Comparison of ENCODE assay signal across 19 cellular contexts in the genomic region with DNA sequence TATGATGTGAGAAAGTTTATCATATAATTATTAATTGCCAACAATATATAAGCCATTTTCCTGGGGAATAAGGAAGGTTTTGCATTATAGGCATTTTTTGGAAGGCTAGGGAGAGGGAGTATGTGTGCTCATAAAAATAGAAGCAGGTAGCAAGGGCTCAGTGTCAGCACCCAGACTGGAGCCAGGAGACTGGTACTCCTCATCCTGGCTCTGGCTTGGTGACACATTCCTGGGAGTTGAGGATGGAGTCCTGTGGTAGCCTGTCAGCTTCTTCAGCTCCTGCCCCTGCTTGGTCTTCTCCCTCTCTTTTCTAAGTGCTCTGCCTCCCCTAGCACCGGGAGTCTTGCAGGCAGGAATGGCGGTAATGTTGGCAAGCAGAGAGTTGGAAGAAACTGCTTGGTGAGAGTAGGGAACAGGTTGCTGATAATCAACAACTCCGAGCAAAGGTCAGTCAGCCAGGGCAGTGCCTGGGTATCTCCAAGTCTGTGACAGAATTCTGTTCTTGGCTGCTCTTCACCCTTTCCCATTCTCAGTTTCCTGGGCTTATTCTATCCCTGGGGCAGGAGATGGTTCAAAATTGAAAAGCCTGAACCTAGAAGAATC. TPM values are rescaled to one million over a fixed set of nuclear protein-coding genes. Genes with fewer than 3 reads are reported as not detected.
DNase-seq lines count a peak whose midpoint lies in the region; ATAC-seq and TF ChIP-seq lines count a peak whose summit lies in the region.
"Had no signal": no experiment of that assay in that cellular context is flagged by ENCODE, and none has a peak within 500 bp of the region (broad histone marks: within the 10 kb centered on the region; RNA-seq: fewer than 3 reads in every experiment).

No MANE protein-coding gene starts in this region.

- H3K27me3 ChIP-seq in right cardiac atrium (ENCODE audit: control insufficient read depth, insufficient read depth), result no peaks in the 10 kb centered on the region
- no peaks in the 10 kb centered on the region for H3K27me3 ChIP-seq in psoas muscle (ENCODE audit: insufficient read depth in 3 of 3, low read length in 2 of 3)
- H3K27me3 ChIP-seq: BLaER1 treated with 17β-estradiol and CSF1 and Interleukin-3, amounts not matched to agents 10 nM and 100 nM had no signal

- H3K4me1 ChIP-seq in right cardiac atrium (ENCODE audit: control insufficient read depth, insufficient read depth, low read length), result no peaks in the 10 kb centered on the region
- peaks cover 38% of the 10 kb centered on the region for H3K4me1 ChIP-seq in psoas muscle

- no peaks in the 10 kb centered on the region for H3K9me3 ChIP-seq in right cardiac atrium (ENCODE audit: control insufficient read depth, low read length)
- H3K9me3 ChIP-seq in psoas muscle, result no peaks in the 10 kb centered on the region
- H3K9me3 ChIP-seq: BLaER1 treated with 17β-estradiol and CSF1 and Interleukin-3, amounts not matched to agents 10 nM and 100 nM had no signal

- no peak overlapping the region for H3K4me3 ChIP-seq in right cardiac atrium (ENCODE audit: low read length)
- H3K4me3 ChIP-seq in psoas muscle, result peak overlapping the region; percentile 26
- H3K4me3 ChIP-seq: BLaER1 treated with 17β-estradiol and CSF1 and Interleukin-3, amounts not matched to agents 10 nM and 100 nM; GM23338 had no signal

- no peak for DNase-seq in Right ventricle myocardium inferior (ENCODE audit: missing footprints)
- DNase-seq in cardiac septum (ENCODE audit: low spot score), result no peak
- no peak for DNase-seq in right cardiac atrium
- peak in 1 of 2 donors; percentile 75 for DNase-seq in psoas muscle
- DNase-seq in NCI-H2227 treated with DMSO at 0.1 percent for 48 hours (lab: John Stamatoyannopoulos, UW), result no peak
- DNase-seq: GF-D8, MV-4-11, NCI-H1417 treated with DMSO at 0.1 percent for 48 hours, NCI-H2081, NCI-H526 treated with DMSO at 0.1 percent for 48 hours had no signal

- H3K36me3 ChIP-seq in psoas muscle (ENCODE audit: insufficient read depth in 1 of 2, low read depth in 1 of 2), result no peaks in the 10 kb centered on the region
- H3K36me3 ChIP-seq: BLaER1 treated with 17β-estradiol and CSF1 and Interleukin-3, amounts not matched to agents 10 nM and 100 nM had no signal

- peak overlapping the region; percentile 9 for H3K27ac ChIP-seq in right cardiac atrium (ENCODE audit: low read length)
- peak overlapping the region; percentile 69 for H3K27ac ChIP-seq in psoas muscle
- H3K27ac ChIP-seq: 22Rv1; BLaER1 treated with 17β-estradiol and CSF1 and Interleukin-3, amounts not matched to agents 10 nM and 100 nM; RWPE1 had no signal

- peak; percentile 85 for ATAC-seq in Right ventricle myocardium inferior
- peak; percentile 60 to 74 for ATAC-seq in right cardiac atrium
- ATAC-seq in psoas muscle, result peak; percentile 79 to 86 (median 84)
- ATAC-seq in HG03095 (IDR thresholded peaks at IDR 0.05; ENCODE audit: unreplicated experiment), result no peak
- no peak for ATAC-seq in HG03442 (IDR thresholded peaks at IDR 0.05; ENCODE audit: unreplicated experiment)
- ATAC-seq in HG02763 (IDR thresholded peaks at IDR 0.05; ENCODE audit: unreplicated experiment), result no peak
- ATAC-seq: GM23338 had no signal

- whole genome bisulfite sequencing in right cardiac atrium, result 56% methylated on average over 3 of the region's 3 CpGs
- 21 to 34% (median 26%) methylated on average over 3 of the region's 3 CpGs for WGBS in psoas muscle, 3 donors

- intact Hi-C loops in Right ventricle myocardium inferior (cut with DNase I) (no loop called here), cardiac septum (cut with DNase I) (no loop called here), right cardiac atrium (cut with DNase I) (no loop called here), psoas muscle (cut with DNase I) (loop anchor here in 1 of 2 donors (5.0 kb wide), 1 partner anchor 34 kb away; no protein-coding TSS in a partner anchor)

- TF ChIP-seq CTCF in psoas muscle (IDR thresholded peaks at IDR 0.05), result no peak

RNA-seq across cellular contexts. Expression of gene GIPC2, which starts 23.0 kb away (rescaled TPM):
- total RNA-seq in Right ventricle myocardium inferior (2.5 TPM), cardiac septum (4.0 TPM), right cardiac atrium (1 to 10 TPM; 1.3 to 1.8 (median 1.7) TPM), psoas muscle (1 to 10 TPM; 1.2 to 1.6 (median 1.4) TPM)
- polyA plus RNA-seq in right cardiac atrium (1.5 TPM), psoas muscle (1 to 10 TPM in 1 of 3 donors, under 1 TPM in 2; 0.68 to 1.0 (median 0.72) TPM)
- total RNA-seq: OCI-LY7, SK-MEL-5 had no signal

Comparison
In these comparisons a context has a peak if more than half of its experiments do, and no peak if none do; other contexts are left out.
1. ATAC-seq: peak in Right ventricle myocardium inferior (single experiment), right cardiac atrium (2 of 2) and psoas muscle (4 of 4); none in HG03095 (single experiment), HG03442 (single experiment) and HG02763 (single experiment).